14 cellular contexts compared by ENCODE assay signal in the genomic region with DNA sequence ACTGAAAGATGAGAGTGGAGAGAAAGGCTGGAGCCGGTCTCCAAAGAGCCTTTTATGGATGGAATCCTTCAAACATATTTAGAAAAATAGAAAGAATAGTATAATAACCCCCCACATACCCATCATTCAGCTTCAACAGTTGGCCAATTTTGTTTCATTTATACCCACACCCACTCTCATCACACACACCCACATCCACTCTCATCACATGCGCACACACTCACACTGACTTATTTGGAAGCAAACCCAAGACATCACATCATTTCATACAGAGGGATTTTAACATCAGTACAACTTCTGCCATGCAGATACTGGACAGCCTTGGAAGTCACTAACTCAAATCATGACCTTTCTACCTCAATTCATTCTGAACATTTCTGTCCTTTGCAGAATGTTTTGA.
A peak's percentile ranks its signal among the peaks of the same experiment; 100 is the strongest.
DNase-seq lines count a peak whose midpoint lies in the region; ATAC-seq and TF ChIP-seq lines count a peak whose summit lies in the region.
"Had no signal": no experiment of that assay in that cellular context is flagged by ENCODE, and none has a peak within 500 bp of the region (broad histone marks: within the 10 kb centered on the region; RNA-seq: fewer than 3 reads in every experiment).

No MANE protein-coding gene starts in this region.

- H3K9me3 ChIP-seq in HEK293 (ENCODE audit: control insufficient read depth, insufficient read depth, low read depth, low read length) = no peaks in the 10 kb centered on the region
- no peaks in the 10 kb centered on the region for H3K9me3 ChIP-seq in parathyroid adenoma (ENCODE audit: control insufficient read depth, low read length)
- H3K9me3 ChIP-seq: BLaER1, Caco-2 had no signal

- no peak overlapping the region for H3K27ac ChIP-seq in HEK293 (ENCODE audit: extremely low read depth, low read depth, low read length)
- peak overlapping the region in 42 of 59 donors; percentile 20 to 96 (median 86) for H3K27ac ChIP-seq in dorsolateral prefrontal cortex
- peak overlapping the region; percentile 95 for H3K27ac ChIP-seq in parathyroid adenoma
- H3K27ac ChIP-seq: BLaER1 had no signal

- H2AFZ ChIP-seq in parathyroid adenoma = peak overlapping the region; percentile 100

- H3K4me2 ChIP-seq in parathyroid adenoma (ENCODE audit: low read length) = no peak overlapping the region

- H3K4me3 ChIP-seq in HEK293 (ENCODE audit: low read depth, low read length) (no peak overlapping the region), dorsolateral prefrontal cortex (peak overlapping the region in 5 of 59 donors; percentile 10 to 70 (median 61)), parathyroid adenoma (ENCODE audit: low read depth, low read length) (no peak overlapping the region)
- H3K4me3 ChIP-seq: BLaER1 had no signal

- peaks cover 28% of the 10 kb centered on the region for H3K79me2 ChIP-seq in parathyroid adenoma

- CTCF ChIA-PET in HEK293 (lab: Yijun Ruan, JAX) = interaction anchor here (1.2 to 1.7 kb wide), 2 partner anchors 68 to 69 kb away, joined by 3 read pairs; no protein-coding TSS in a partner anchor

- H3K27me3 Mint-ChIP-seq in nephron (ENCODE audit: low read depth) = peaks cover 65% of the 10 kb centered on the region

- H3K27ac Mint-ChIP-seq in nephron = no peak overlapping the region
- H3K27ac Mint-ChIP-seq: CD8-positive, alpha-beta memory T cell had no signal

- intact Hi-C loops in dorsolateral prefrontal cortex (cut with DNase I) = loop anchor here in 1 of 2 donors (5.0 kb wide), 1 partner anchor 74 kb away; the partner anchor contains the start of gene CPLX2
- intact Hi-C loops in posterior vena cava (cut with DNase I) = loop anchor here in 1 of 2 donors (1.0 kb wide), 1 partner anchor 36 kb away; no protein-coding TSS in a partner anchor

- H3K36me3 Mint-ChIP-seq in nephron (ENCODE audit: low read depth) = no peaks in the 10 kb centered on the region

- peak overlapping the region in 2 of 3 experiments; percentile 29 to 30 for H3K4me3 Mint-ChIP-seq in nephron

- no peak for DNase-seq in dorsolateral prefrontal cortex
- DNase-seq in posterior vena cava (ENCODE audit: low spot score) = no peak
- no peak for DNase-seq in GM19238 (ENCODE audit: insufficient read length, low spot score)
- DNase-seq in stimulated activated naive CD8-positive, alpha-beta T cell treated with anti-CD3 and anti-CD28 coated beads, Interleukin-15, Interleukin-2, amounts not matched to agents 100 U/mL and 50 U/mL, for 24 hours = no peak
- no peak for DNase-seq in KG1 (lab: John Stamatoyannopoulos, UW)
- DNase-seq: Caco-2; CD8-positive, alpha-beta memory T cell; DND-41; GDM1; IMR-90 had no signal

- H3K27me3 ChIP-seq in dorsolateral prefrontal cortex (peaks cover 0 to 30% (median 0%) of the 10 kb centered on the region in 45 donors), parathyroid adenoma (ENCODE audit: control insufficient read depth, insufficient read depth, low read length) (no peaks in the 10 kb centered on the region)

- H3K9me3 Mint-ChIP-seq in nephron = no peaks in the 10 kb centered on the region

- POLR2A ChIA-PET in HEK293 (lab: Yijun Ruan, JAX) = no interaction called here

- ATAC-seq in stimulated activated naive CD8-positive, alpha-beta T cell treated with anti-CD3 and anti-CD28 coated beads, Interleukin-15, Interleukin-2, amounts not matched to agents 100 U/mL and 50 U/mL, for 24 hours = no peak

- H3K4me1 ChIP-seq in HEK293 (ENCODE audit: control insufficient read depth, insufficient read depth, low read length) (peaks cover 2% of the 10 kb centered on the region; the same call in 1 of the 2 replicates), parathyroid adenoma (peaks cover 23% of the 10 kb centered on the region)

- H3K4me1 Mint-ChIP-seq in nephron = no peaks in the 10 kb centered on the region

- TF ChIP-seq CTCF in HEK293 (tag by site-specific recombination; IDR thresholded peaks at IDR 0.05) (no peak), dorsolateral prefrontal cortex (IDR thresholded peaks at IDR 0.05 in 54 of 56, conservative IDR thresholded peaks at IDR 0.05 in 2 of 56; ENCODE audit: low read depth in 1 of 56, partially characterized antibody in 56 of 56) (no peak), nephron (IDR thresholded peaks at IDR 0.05; ENCODE audit: unreplicated experiment in 3 of 3) (no peak), parathyroid adenoma (IDR thresholded peaks at IDR 0.05) (no peak)

- no peak overlapping the region for H3K9ac ChIP-seq in parathyroid adenoma
- H3K9ac ChIP-seq: BLaER1 had no signal

- H3K36me3 ChIP-seq in HEK293 (ENCODE audit: control insufficient read depth in 2 of 2, insufficient read depth in 1 of 2, low read length in 2 of 2) (no peaks in the 10 kb centered on the region), parathyroid adenoma (ENCODE audit: control insufficient read depth, insufficient read depth, low read length) (no peaks in the 10 kb centered on the region)
- H3K36me3 ChIP-seq: BLaER1 had no signal

TF ChIP-seq in HEK293, 187 proteins besides CTCF, POLR2A, EP300 and RAD21:
- TF ChIP-seq, protein P1, sequence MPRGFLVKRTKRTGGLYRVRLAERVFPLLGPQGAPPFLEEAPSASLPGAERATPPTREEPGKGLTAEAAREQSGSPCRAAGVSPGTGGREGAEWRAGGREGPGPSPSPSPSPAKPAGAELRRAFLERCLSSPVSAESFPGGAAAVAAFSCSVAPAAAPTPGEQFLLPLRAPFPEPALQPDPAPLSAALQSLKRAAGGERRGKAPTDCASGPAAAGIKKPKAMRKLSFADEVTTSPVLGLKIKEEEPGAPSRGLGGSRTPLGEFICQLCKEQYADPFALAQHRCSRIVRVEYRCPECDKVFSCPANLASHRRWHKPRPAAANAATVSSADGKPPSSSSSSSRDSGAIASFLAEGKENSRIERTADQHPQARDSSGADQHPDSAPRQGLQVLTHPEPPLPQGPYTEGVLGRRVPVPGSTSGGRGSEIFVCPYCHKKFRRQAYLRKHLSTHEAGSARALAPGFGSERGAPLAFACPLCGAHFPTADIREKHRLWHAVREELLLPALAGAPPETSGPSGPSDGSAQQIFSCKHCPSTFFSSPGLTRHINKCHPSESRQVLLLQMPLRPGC (tag by site-specific recombination; IDR thresholded peaks at IDR 0.05) = no peak
- TF ChIP-seq EGR2 (tag by site-specific recombination; IDR thresholded peaks at IDR 0.05; ENCODE audit: low read depth) (peak; percentile 28; the same call in 1 of the 2 replicates), ZFHX2 (tag by site-specific recombination; conservative IDR thresholded peaks at IDR 0.05) (0 out of 2 replicates have a peak, but pooled peaks have one; percentile 26)
